In genomic region chr9:37939575-37940095, GRCh38 we compare ENCODE assay signal across 30 cellular contexts. TPM values are rescaled to one million over a fixed set of nuclear protein-coding genes. Genes with fewer than 3 reads are reported as not detected.
A peak's percentile ranks its signal among the peaks of the same experiment; 100 is the strongest.
DNase-seq lines count a peak whose midpoint lies in the region; ATAC-seq and TF ChIP-seq lines count a peak whose summit lies in the region.
"Had no signal": no experiment of that assay in that cellular context is flagged by ENCODE, and none has a peak within 500 bp of the region (broad histone marks: within the 10 kb centered on the region; RNA-seq: fewer than 3 reads in every experiment).

No MANE protein-coding gene starts in this region.

- peaks cover 4% of the 10 kb centered on the region for H3K79me2 ChIP-seq in osteoblast (ENCODE audit: insufficient read depth, low read length)

- no TSS peak for BruUV-seq in Panc1 (replicated peaks; lab: Mats Ljungman, UMichigan)

- CTCF ChIA-PET in Panc1 (lab: Charles Lee): no interaction called here

- peaks cover 55% of the 10 kb centered on the region for H3K4me1 ChIP-seq in Panc1 (ENCODE audit: control insufficient read depth, insufficient read depth, low read length)
- peaks cover 63% of the 10 kb centered on the region for H3K4me1 ChIP-seq in osteoblast (ENCODE audit: insufficient read depth, low read length)
- H3K4me1 ChIP-seq: pancreas had no signal

- H3K9me3 ChIP-seq in Panc1 (ENCODE audit: control insufficient read depth, insufficient read depth, low read depth, low read length) (no peaks in the 10 kb centered on the region), osteoblast (ENCODE audit: low read depth, low read length) (no peaks in the 10 kb centered on the region)
- H3K9me3 ChIP-seq: gastrocnemius medialis, mucosa of descending colon, pancreas, transverse colon had no signal

- intact Hi-C loops in Panc1 (cut with micrococcal nuclease; ENCODE audit: unreplicated experiment): loop anchor here (10.0 kb wide), 1 partner anchor 125 kb away; the partner anchor contains the start of gene SHB
- intact Hi-C loops in activated T-helper 1 cell treated with anti-CD3 and anti-CD28 coated beads, Interleukin-12 subunit alpha, Interleukin-12 subunit beta, Interleukin-2, Interleukin-4 antibody, amounts not matched to agents 30 ng/mL and 10 ng/mL and 1 ng/mL, durations not matched to agents 14 hours and 24 hours and 36 hours (cut with micrococcal nuclease): no loop called here

- no peak overlapping the region for H3K4me3 ChIP-seq in Panc1 (ENCODE audit: low read depth in 2 of 2, low read length in 2 of 2)
- H3K4me3 ChIP-seq in fibroblast of pulmonary artery (replicated peaks; ENCODE audit: low read depth, low read length): no peak overlapping the region
- H3K4me3 ChIP-seq in osteoblast (ENCODE audit: insufficient read depth, low read length): no peak overlapping the region
- H3K4me3 ChIP-seq: gastrocnemius medialis, GM12878, GM23338, mucosa of descending colon, pancreas, SK-N-MC, transverse colon had no signal

- no peaks in the 10 kb centered on the region for H3K27me3 ChIP-seq in Panc1 (ENCODE audit: control insufficient read depth, insufficient read depth, low read length)
- H3K27me3 ChIP-seq in osteoblast (ENCODE audit: insufficient read depth, low read length): no peaks in the 10 kb centered on the region
- H3K27me3 ChIP-seq: gastrocnemius medialis, pancreas, transverse colon had no signal

- H3K9me3 Mint-ChIP-seq in activated T-helper 1 cell treated with anti-CD3 and anti-CD28 coated beads, Interleukin-12 subunit alpha, Interleukin-12 subunit beta, Interleukin-2, Interleukin-4 antibody, amounts not matched to agents 30 ng/mL and 10 ng/mL and 1 ng/mL, durations not matched to agents 14 hours and 24 hours and 36 hours: no peaks in the 10 kb centered on the region
- H3K9me3 Mint-ChIP-seq: activated CD8-positive, alpha-beta T cell treated with anti-CD3 and anti-CD28 coated beads for 36 hours; activated naive CD8-positive, alpha-beta T cell treated with anti-CD3 and anti-CD28 coated beads for 36 hours; dendritic cell treated with granulocyte-macrophage colony-stimulating factor and Interleukin-4, amounts not matched to agents 40 ng/mL and 50 ng/mL, for 4 days; endodermal cell; GM23338; nephron progenitor cell had no signal

- H3K36me3 ChIP-seq in Panc1 (ENCODE audit: control insufficient read depth, insufficient read depth, low read length): peaks cover 2% of the 10 kb centered on the region
- no peaks in the 10 kb centered on the region for H3K36me3 ChIP-seq in osteoblast (ENCODE audit: insufficient read depth, low read length)
- H3K36me3 ChIP-seq: gastrocnemius medialis, transverse colon had no signal

- in situ Hi-C loops in Panc1 (cut with HindIII; ENCODE audit: low pct_unique_long_range_greater_than_20kb, low sequenced_read_pairs): no loop called here

- no peak for ATAC-seq in Panc1
- no peak for ATAC-seq in GM21717 (IDR thresholded peaks at IDR 0.05; ENCODE audit: unreplicated experiment)
- ATAC-seq: activated CD8-positive, alpha-beta T cell treated with anti-CD3 and anti-CD28 coated beads for 36 hours; esophagus mucosa; gastrocnemius medialis; GM12878; GM23338; mucosa of descending colon; pancreas; T-helper 17 cell had no signal

- no peaks in the 10 kb centered on the region for H3K36me3 Mint-ChIP-seq in activated T-helper 1 cell treated with anti-CD3 and anti-CD28 coated beads, Interleukin-12 subunit alpha, Interleukin-12 subunit beta, Interleukin-2, Interleukin-4 antibody, amounts not matched to agents 30 ng/mL and 10 ng/mL and 1 ng/mL, durations not matched to agents 14 hours and 24 hours and 36 hours (ENCODE audit: low read depth)
- H3K36me3 Mint-ChIP-seq: activated naive CD8-positive, alpha-beta T cell treated with anti-CD3 and anti-CD28 coated beads for 36 hours had no signal

- no peak overlapping the region for H2AFZ ChIP-seq in osteoblast (ENCODE audit: low read length)
- H2AFZ ChIP-seq: GM23338 had no signal

- POLR2A ChIA-PET in Panc1 (lab: Charles Lee): interaction anchor here (0.5 kb wide), 1 partner anchor 70 kb away, joined by 3 read pairs; no protein-coding TSS in a partner anchor

- no peak overlapping the region for H3K4me3 Mint-ChIP-seq in activated T-helper 1 cell treated with anti-CD3 and anti-CD28 coated beads, Interleukin-12 subunit alpha, Interleukin-12 subunit beta, Interleukin-2, Interleukin-4 antibody, amounts not matched to agents 30 ng/mL and 10 ng/mL and 1 ng/mL, durations not matched to agents 14 hours and 24 hours and 36 hours
- H3K4me3 Mint-ChIP-seq: activated CD8-positive, alpha-beta T cell treated with anti-CD3 and anti-CD28 coated beads for 36 hours; activated naive CD8-positive, alpha-beta T cell treated with anti-CD3 and anti-CD28 coated beads for 36 hours; dendritic cell treated with granulocyte-macrophage colony-stimulating factor and Interleukin-4, amounts not matched to agents 40 ng/mL and 50 ng/mL, for 4 days; endodermal cell; GM23338; T-helper 17 cell had no signal

- no peaks in the 10 kb centered on the region for H3K27me3 Mint-ChIP-seq in activated T-helper 1 cell treated with anti-CD3 and anti-CD28 coated beads, Interleukin-12 subunit alpha, Interleukin-12 subunit beta, Interleukin-2, Interleukin-4 antibody, amounts not matched to agents 30 ng/mL and 10 ng/mL and 1 ng/mL, durations not matched to agents 14 hours and 24 hours and 36 hours (ENCODE audit: insufficient read depth)
- H3K27me3 Mint-ChIP-seq: activated CD8-positive, alpha-beta T cell treated with anti-CD3 and anti-CD28 coated beads for 36 hours; activated naive CD8-positive, alpha-beta T cell treated with anti-CD3 and anti-CD28 coated beads for 36 hours; dendritic cell treated with granulocyte-macrophage colony-stimulating factor and Interleukin-4, amounts not matched to agents 40 ng/mL and 50 ng/mL, for 4 days; T-helper 17 cell had no signal

- no peak overlapping the region for H3K4me2 ChIP-seq in osteoblast (ENCODE audit: insufficient read depth, low read length)
- H3K4me2 ChIP-seq: GM23338 had no signal

- H3K27ac Mint-ChIP-seq in activated T-helper 1 cell treated with anti-CD3 and anti-CD28 coated beads, Interleukin-12 subunit alpha, Interleukin-12 subunit beta, Interleukin-2, Interleukin-4 antibody, amounts not matched to agents 30 ng/mL and 10 ng/mL and 1 ng/mL, durations not matched to agents 14 hours and 24 hours and 36 hours: no peak overlapping the region
- H3K27ac Mint-ChIP-seq: activated CD8-positive, alpha-beta T cell treated with anti-CD3 and anti-CD28 coated beads for 36 hours; activated naive CD8-positive, alpha-beta T cell treated with anti-CD3 and anti-CD28 coated beads for 36 hours; dendritic cell treated with granulocyte-macrophage colony-stimulating factor and Interleukin-4, amounts not matched to agents 40 ng/mL and 50 ng/mL, for 4 days; endodermal cell; GM23338; T-helper 17 cell had no signal

- DNase-seq in EH (ENCODE audit: low read depth): peak; percentile 22
- no peak for DNase-seq in Panc1 (ENCODE audit: low read depth, low spot score)
- DNase-seq in fibroblast of pulmonary artery (ENCODE audit: low read depth): peak; percentile 47
- DNase-seq in osteoblast (ENCODE audit: insufficient read length, low spot score, missing footprints): peak; percentile 19
- DNase-seq in activated T-helper 1 cell treated with anti-CD3 and anti-CD28 coated beads, Interleukin-12 subunit alpha, Interleukin-12 subunit beta, Interleukin-2, Interleukin-4 antibody, amounts not matched to agents 30 ng/mL and 10 ng/mL and 1 ng/mL, durations not matched to agents 14 hours and 24 hours and 36 hours (ENCODE audit: low spot score): no peak
- no peak for DNase-seq in activated naive CD4-positive, alpha-beta T cell (lab: John Stamatoyannopoulos, UW)
- DNase-seq: activated CD8-positive, alpha-beta T cell treated with anti-CD3 and anti-CD28 coated beads for 36 hours; activated effector memory CD4-positive, alpha-beta T cell treated with Interleukin-2 at 50 U/mL for 16 hours; activated naive CD8-positive, alpha-beta T cell treated with anti-CD3 and anti-CD28 coated beads for 36 hours; caudate nucleus; endodermal cell; gastrocnemius medialis; Kasumi-1; mucosa of descending colon; NCI-H1105 treated with DMSO at 0.1 percent for 48 hours; NCI-H2029 treated with DMSO at 0.1 percent for 48 hours; NCI-H345; NCI-H748 treated with DMSO at 0.1 percent for 48 hours; nephron progenitor cell; stimulated activated CD4-positive, alpha-beta T cell treated with anti-CD3 and anti-CD28 coated beads, Interleukin-2, amount 100 ng/mL, for 24 hours; T-helper 17 cell; transverse colon had no signal

- H3K27ac ChIP-seq in Panc1 (ENCODE audit: low read length) (peak overlapping the region; percentile 25), osteoblast (ENCODE audit: low read depth, low read length) (peak overlapping the region; percentile 77)
- H3K27ac ChIP-seq: gastrocnemius medialis, HL-60, transverse colon had no signal

- TF ChIP-seq CTCF in Panc1 (IDR thresholded peaks at IDR 0.05) (no peak), fibroblast of pulmonary artery (IDR thresholded peaks at IDR 0.05; ENCODE audit: low read length, missing control alignments) (no peak), osteoblast (IDR thresholded peaks at IDR 0.05; ENCODE audit: extremely low read depth, low read depth, low read length) (no peak)

- no peaks in the 10 kb centered on the region for H3K4me1 Mint-ChIP-seq in activated T-helper 1 cell treated with anti-CD3 and anti-CD28 coated beads, Interleukin-12 subunit alpha, Interleukin-12 subunit beta, Interleukin-2, Interleukin-4 antibody, amounts not matched to agents 30 ng/mL and 10 ng/mL and 1 ng/mL, durations not matched to agents 14 hours and 24 hours and 36 hours (ENCODE audit: low read depth)
- H3K4me1 Mint-ChIP-seq: activated naive CD8-positive, alpha-beta T cell treated with anti-CD3 and anti-CD28 coated beads for 36 hours; endodermal cell had no signal

- H4K20me1 ChIP-seq in osteoblast (ENCODE audit: insufficient read depth, low read length): peaks cover 5% of the 10 kb centered on the region

RNA-seq across cellular contexts. Expression of gene SLC25A51, which starts 35.7 kb away (rescaled TPM):
- total RNA-seq in Panc1 (2021; ENCODE audit: unreplicated experiment) (23.4 TPM), osteoblast (114 and 119 TPM in 2 replicates)
- 5.9 TPM for polyA plus RNA-seq in Panc1 (2012; ENCODE audit: insufficient read length)
- total RNA-seq in activated T-helper 1 cell treated with anti-CD3 and anti-CD28 coated beads, Interleukin-12 subunit alpha, Interleukin-12 subunit beta, Interleukin-2, Interleukin-4 antibody, amounts not matched to agents 30 ng/mL and 10 ng/mL and 1 ng/mL, durations not matched to agents 14 hours and 24 hours and 36 hours: 30.0 and 31.3 TPM in 2 replicates

Comparison
In these comparisons a context has a peak if more than half of its experiments do, and no peak if none do; other contexts are left out.
1. DNase-seq: peak in EH (single experiment), fibroblast of pulmonary artery (single experiment) and osteoblast (single experiment); none in Panc1 (single experiment), activated T-helper 1 cell treated with anti-CD3 and anti-CD28 coated beads, Interleukin-12 subunit alpha, Interleukin-12 subunit beta, Interleukin-2, Interleukin-4 antibody, amounts not matched to agents 30 ng/mL and 10 ng/mL and 1 ng/mL, durations not matched to agents 14 hours and 24 hours and 36 hours (single experiment) and activated naive CD4-positive, alpha-beta T cell (0 of 4).